In genomic region chr18:12855886-12856285, GRCh38 we compare ENCODE assay signal across 27 cellular contexts. TPM values are rescaled to one million over a fixed set of nuclear protein-coding genes. Genes with fewer than 3 reads are reported as not detected.
DNase-seq lines count a peak whose midpoint lies in the region; ATAC-seq, FAIRE-seq and TF ChIP-seq lines count a peak whose summit lies in the region.
"Had no signal": no experiment of that assay in that cellular context is flagged by ENCODE, and none has a peak within 500 bp of the region (broad histone marks: within the 10 kb centered on the region; RNA-seq: fewer than 3 reads in every experiment).

No MANE protein-coding gene starts in this region.

- CTCF ChIA-PET in HepG2 (lab: Yijun Ruan, JAX; ENCODE audit: low intra/inter-chr PET ratio, low total read pairs): no interaction called here

- ATAC-seq in HepG2 (peak; percentile 38; the same call in 1 of the 3 replicates), right lobe of liver (no peak), right cardiac atrium (no peak)
- ATAC-seq: left cardiac atrium; pancreas; stimulated activated naive CD8-positive, alpha-beta T cell treated with anti-CD3 and anti-CD28 coated beads, Interleukin-15, Interleukin-2, amounts not matched to agents 100 U/mL and 50 U/mL, for 24 hours had no signal

- TF ChIP-seq POLR2A in HepG2 (IDR thresholded peaks at IDR 0.05; ENCODE audit: insufficient read depth in 1 of 2, low read depth in 2 of 2, low read length in 2 of 2): no peak
- TF ChIP-seq POLR2A in right lobe of liver (IDR thresholded peaks at IDR 0.05): no peak

- POLR2A ChIA-PET in HepG2 (lab: Yijun Ruan, JAX): interaction anchor here (2.0 kb wide), 1 partner anchor 28 kb away, joined by 8 read pairs; the partner anchor contains the start of gene PTPN2

- H3K36me3 ChIP-seq in HepG2 (replicated peaks in 1 of 2; ENCODE audit: control insufficient read depth in 1 of 2, insufficient read depth in 2 of 2, low read length in 2 of 2) (peaks cover 9 to 27% of the 10 kb centered on the region in 2 experiments; a peak in 3 of 5 replicates), right lobe of liver (peaks cover 0 to 3% (median 0%) of the 10 kb centered on the region in 4 donors), KOPT-K1 (ENCODE audit: insufficient read depth, low read length) (peaks cover 46% of the 10 kb centered on the region)
- H3K36me3 ChIP-seq: colonic mucosa, pancreas, SJCRH30, vagina had no signal

- DNase-seq in HepG2 (ENCODE audit: low spot score) (no peak), right lobe of liver (no peak), kidney tubule cell (ENCODE audit: low spot score) (peak; percentile 54), right cardiac atrium (no peak), GM19240 (ENCODE audit: insufficient read length, low spot score) (no peak)
- DNase-seq in activated effector memory CD4-positive, alpha-beta T cell treated with Interleukin-2 at 50 U/mL for 16 hours: no peak
- DNase-seq: activated B cell treated with CpG ODN at 0.5 μM for 24 hours; activated CD4-positive, alpha-beta T cell treated with anti-CD3 and anti-CD28 coated beads, Interleukin-2, amount 50 U/mL, for 48 hours; activated effector memory CD4-positive, alpha-beta T cell treated with anti-CD3 and anti-CD28 coated beads, Interleukin-2, amount 50 U/mL, for 16 hours; colonic mucosa; effector memory CD4-positive, alpha-beta T cell; hypothalamus; left cardiac atrium; NCI-H1105; NCI-H187; NCI-H2171; pancreas; retina; SJCRH30; stimulated activated naive CD8-positive, alpha-beta T cell treated with anti-CD3 and anti-CD28 coated beads, Interleukin-15, Interleukin-2, amounts not matched to agents 100 U/mL and 50 U/mL, for 24 hours; SW 1271; testis had no signal

- in situ Hi-C loops in HepG2 (cut with HindIII; ENCODE audit: extremely low pct_ligation_motif_present, low pct_unique_long_range_greater_than_20kb): no loop called here

- no peak for FAIRE-seq in HepG2 (lab: Jason Lieb, UNC)
- FAIRE-seq: astrocyte, pancreas had no signal

- intact Hi-C loops in HepG2 (cut with micrococcal nuclease; ENCODE audit: unreplicated experiment) (no loop called here), right lobe of liver (cut with DNase I) (no loop called here), right cardiac atrium (cut with DNase I) (no loop called here)

- H3K9me3 ChIP-seq in HepG2 (ENCODE audit: low read length) (no peaks in the 10 kb centered on the region), right lobe of liver (no peaks in the 10 kb centered on the region), KOPT-K1 (ENCODE audit: insufficient read depth, low read length, poor library complexity, severe bottlenecking) (no peaks in the 10 kb centered on the region), right cardiac atrium (ENCODE audit: control insufficient read depth, low read length) (no peaks in the 10 kb centered on the region)
- H3K9me3 ChIP-seq: colonic mucosa, pancreas, SJCRH30, testis, vagina had no signal

- BruUV-seq in HepG2 (replicated peaks; lab: Mats Ljungman, UMichigan): no TSS peak

- no peak overlapping the region for H2AFZ ChIP-seq in HepG2 (ENCODE audit: low read length)

- peaks cover 39% of the 10 kb centered on the region for H3K79me2 ChIP-seq in HepG2 (ENCODE audit: insufficient read depth, low read length)

- H3K4me3 ChIP-seq in HepG2 (replicated peaks in 1 of 3; ENCODE audit: insufficient read depth in 1 of 3, low read depth in 2 of 3, low read length in 3 of 3) (no peak overlapping the region), right lobe of liver (no peak overlapping the region), right cardiac atrium (ENCODE audit: low read length) (no peak overlapping the region)
- H3K4me3 ChIP-seq: BLaER1 treated with 17β-estradiol and CSF1 and Interleukin-3, amounts not matched to agents 10 nM and 100 nM; colonic mucosa; pancreas; SJCRH30; smooth muscle cell; testis; vagina had no signal

- TF ChIP-seq RAD21 in HepG2 (CRISPR knock-in tag; IDR thresholded peaks at IDR 0.05): no peak

- H3K27me3 ChIP-seq in HepG2 (ENCODE audit: control insufficient read depth in 1 of 2, insufficient read depth in 2 of 2, low read length in 2 of 2) (no peaks in the 10 kb centered on the region), right lobe of liver (no peaks in the 10 kb centered on the region), right cardiac atrium (ENCODE audit: control insufficient read depth, insufficient read depth) (no peaks in the 10 kb centered on the region)
- H3K27me3 ChIP-seq: BLaER1 treated with 17β-estradiol and CSF1 and Interleukin-3, amounts not matched to agents 10 nM and 100 nM; colonic mucosa; pancreas; SJCRH30; testis; vagina had no signal

- H4K20me1 ChIP-seq in HepG2 (ENCODE audit: insufficient read depth, low read length): no peaks in the 10 kb centered on the region

- no peak overlapping the region for H3K9ac ChIP-seq in HepG2 (ENCODE audit: insufficient read depth, low read depth, low read length)
- H3K9ac ChIP-seq: BLaER1 treated with 17β-estradiol and CSF1 and Interleukin-3, amounts not matched to agents 10 nM and 100 nM had no signal

- no peak overlapping the region for H3K27ac ChIP-seq in HepG2 (ENCODE audit: extremely low read length, insufficient read depth, low read length)
- H3K27ac ChIP-seq in right lobe of liver: no peak overlapping the region
- peak overlapping the region; percentile 81 for H3K27ac ChIP-seq in KOPT-K1 (ENCODE audit: low read depth, low read length, poor library complexity, severe bottlenecking)
- no peak overlapping the region for H3K27ac ChIP-seq in right cardiac atrium (ENCODE audit: low read length)
- H3K27ac ChIP-seq: BLaER1 treated with 17β-estradiol and CSF1 and Interleukin-3, amounts not matched to agents 10 nM and 100 nM; colonic mucosa; pancreas; SJCRH30; testis; vagina had no signal

- TF ChIP-seq CTCF in HepG2 (CRISPR knock-in tag; IDR thresholded peaks at IDR 0.05) (no peak), right lobe of liver (IDR thresholded peaks at IDR 0.05) (no peak)

- no peak overlapping the region; the same call in 1 of the 2 replicates for H3K4me2 ChIP-seq in HepG2 (ENCODE audit: low read depth, low read length)
- H3K4me2 ChIP-seq: BLaER1 treated with 17β-estradiol and CSF1 and Interleukin-3, amounts not matched to agents 10 nM and 100 nM; smooth muscle cell had no signal

- peaks cover 29% of the 10 kb centered on the region for H3K4me1 ChIP-seq in HepG2 (ENCODE audit: insufficient read depth, low read length)
- no peaks in the 10 kb centered on the region for H3K4me1 ChIP-seq in right lobe of liver
- H3K4me1 ChIP-seq in right cardiac atrium (ENCODE audit: control insufficient read depth, insufficient read depth, low read length): no peaks in the 10 kb centered on the region
- H3K4me1 ChIP-seq: colonic mucosa, SJCRH30, vagina had no signal

- whole genome bisulfite sequencing in HepG2 (ENCODE audit: low lambda C conversion rate): 79% methylated on average over 5 of the region's 5 CpGs
- WGBS in right lobe of liver (ENCODE audit: insufficient coverage, low coverage, low lambda C conversion rate, missing lambda C conversion rate): 100% methylated on average over 5 of the region's 5 CpGs
- 99% methylated on average over 5 of the region's 5 CpGs for WGBS in right cardiac atrium

- TF ChIP-seq EP300 in HepG2 (IDR thresholded peaks at IDR 0.05; ENCODE audit: low read depth in 2 of 2, low read length in 2 of 2): no peak
- TF ChIP-seq EP300 in HepG2 (CRISPR knock-in tag; IDR thresholded peaks at IDR 0.05; ENCODE audit: borderline replicate concordance): no peak

TF ChIP-seq in HepG2, 621 proteins besides CTCF, POLR2A, EP300 and RAD21 (continues in another document):
- TF ChIP-seq CEBPG (CRISPR knock-in tag; IDR thresholded peaks at IDR 0.05) (no peak), BCL6 (CRISPR knock-in tag; IDR thresholded peaks at IDR 0.05) (0 out of 2 replicates have a peak, but pooled peaks have one; percentile 24), SIX4 (CRISPR knock-in tag; IDR thresholded peaks at IDR 0.05) (peak; percentile 73), NR3C1 (CRISPR knock-in tag; IDR thresholded peaks at IDR 0.05) (no peak), ISL2 (CRISPR knock-in tag; IDR thresholded peaks at IDR 0.05) (no peak), ZBTB14 (CRISPR knock-in tag; IDR thresholded peaks at IDR 0.05) (no peak), SKI (IDR thresholded peaks at IDR 0.05; ENCODE audit: partially characterized antibody) (no peak)

RNA-seq across cellular contexts. Expression of gene PTPN2, which starts 28.2 kb away (rescaled TPM):
- total RNA-seq in HepG2 (2016; rRNA removed; fragmentation: Illumina TruSeq; extraction: Trizol): 41.5 and 50.4 TPM in 2 replicates
- 49.3 and 52.6 TPM in 2 replicates for total RNA-seq in HepG2 (2016; cell fraction: cytosol; rRNA removed; fragmentation: Illumina TruSeq; extraction: Trizol; ENCODE audit: low read depth)
- total RNA-seq in HepG2 (2016; cell fraction: insoluble cytoplasmic fraction; rRNA removed; fragmentation: Illumina TruSeq; extraction: Trizol): 38.4 and 56.0 TPM in 2 replicates
- 51.7 and 54.4 TPM in 2 replicates for total RNA-seq in HepG2 (2016; cell fraction: membrane; rRNA removed; fragmentation: Illumina TruSeq; extraction: Trizol)
- 26.0 and 29.7 TPM in 2 replicates for total RNA-seq in HepG2 (2016; cell fraction: nucleus; rRNA removed; fragmentation: Illumina TruSeq; extraction: Trizol)
- polyA plus RNA-seq in HepG2 (2011; rRNA removed): 19.0 and 24.9 TPM in 2 replicates
- polyA plus RNA-seq in HepG2 (2011; cell fraction: cytosol; rRNA removed): 10.2 and 14.5 TPM in 2 replicates
- 11.5 and 12.9 TPM in 2 replicates for polyA plus RNA-seq in HepG2 (2011; cell fraction: nucleus; rRNA removed)
- polyA plus RNA-seq in HepG2 (2012): 22.1 and 25.7 TPM in 2 replicates
- 32.5 and 35.5 TPM in 2 replicates for polyA plus RNA-seq in HepG2 (2016; cell fraction: cytosol; fragmentation: Illumina TruSeq; extraction: Trizol; ENCODE audit: low read depth)
- 63.2 and 65.8 TPM in 2 replicates for polyA plus RNA-seq in HepG2 (2016; cell fraction: insoluble cytoplasmic fraction; fragmentation: Illumina TruSeq; extraction: Trizol; ENCODE audit: low read depth)
- polyA plus RNA-seq in HepG2 (2016; cell fraction: membrane; fragmentation: Illumina TruSeq; extraction: Trizol; ENCODE audit: low read depth): 42.7 and 43.8 TPM in 2 replicates
- polyA plus RNA-seq in HepG2 (2016; cell fraction: nucleus; fragmentation: Illumina TruSeq; extraction: Trizol; ENCODE audit: insufficient read depth, low read depth): 42.7 and 47.1 TPM in 2 replicates
- 15.3 and 15.9 TPM in 2 replicates for polyA minus RNA-seq in HepG2 (2011; rRNA and poly(A)+ RNA removed; ENCODE audit: low replicate concordance)
- polyA minus RNA-seq in HepG2 (2011; cell fraction: cytosol; rRNA and poly(A)+ RNA removed): 19.2 and 19.3 TPM in 2 replicates
- polyA minus RNA-seq in HepG2 (2011; cell fraction: nucleus; rRNA and poly(A)+ RNA removed): 31.0 and 33.9 TPM in 2 replicates
- 10 to 100 TPM in 5 of 6 experiments, 1 to 10 TPM in 1; 7.5 to 41.1 (median 14.7) TPM for total RNA-seq in right lobe of liver
- 10 to 100 TPM; 15.3 to 16.5 (median 15.5) TPM for total RNA-seq in right cardiac atrium
- 12.3 TPM for polyA plus RNA-seq in right cardiac atrium
